ENCODE assay signal across 1 cellular context in the genomic region with DNA sequence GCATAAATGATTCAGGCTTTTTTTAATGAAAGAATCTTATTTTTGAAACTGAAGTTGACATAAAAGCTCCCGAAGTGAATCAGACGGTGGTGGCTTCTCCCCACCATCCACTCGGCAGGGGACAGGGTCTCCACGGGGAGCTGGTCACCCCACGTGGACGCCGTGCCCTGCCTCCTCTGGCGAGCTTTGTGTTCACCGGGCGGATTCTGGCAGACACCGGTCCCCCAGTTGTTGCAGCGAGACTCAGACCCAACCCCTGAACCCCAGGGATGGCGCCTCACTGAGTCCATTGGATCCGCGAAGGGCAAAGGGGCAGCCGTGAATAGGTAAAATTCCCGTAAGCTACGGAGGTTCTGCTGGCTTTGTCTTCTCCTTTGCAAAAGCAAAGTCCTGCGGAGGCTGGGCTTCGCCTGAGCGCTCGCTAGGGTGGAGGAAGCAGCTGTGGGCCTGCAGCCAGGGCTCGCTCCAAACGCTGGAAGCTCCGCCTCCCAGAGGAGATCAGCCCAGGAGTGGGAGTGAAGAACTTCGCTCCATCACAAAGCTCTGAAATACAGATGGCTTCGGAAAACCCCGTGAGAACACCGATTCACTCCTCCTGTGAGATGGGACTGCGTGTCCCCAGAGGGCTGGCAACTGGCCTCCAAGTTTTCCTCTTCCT.
TF ChIP-seq lines count a peak whose summit lies in the region.

No MANE protein-coding gene starts in this region.

TF ChIP-seq in K562, 482 proteins besides CTCF, POLR2A, EP300 and RAD21 (continued from another document):
- TF ChIP-seq, protein P1, sequence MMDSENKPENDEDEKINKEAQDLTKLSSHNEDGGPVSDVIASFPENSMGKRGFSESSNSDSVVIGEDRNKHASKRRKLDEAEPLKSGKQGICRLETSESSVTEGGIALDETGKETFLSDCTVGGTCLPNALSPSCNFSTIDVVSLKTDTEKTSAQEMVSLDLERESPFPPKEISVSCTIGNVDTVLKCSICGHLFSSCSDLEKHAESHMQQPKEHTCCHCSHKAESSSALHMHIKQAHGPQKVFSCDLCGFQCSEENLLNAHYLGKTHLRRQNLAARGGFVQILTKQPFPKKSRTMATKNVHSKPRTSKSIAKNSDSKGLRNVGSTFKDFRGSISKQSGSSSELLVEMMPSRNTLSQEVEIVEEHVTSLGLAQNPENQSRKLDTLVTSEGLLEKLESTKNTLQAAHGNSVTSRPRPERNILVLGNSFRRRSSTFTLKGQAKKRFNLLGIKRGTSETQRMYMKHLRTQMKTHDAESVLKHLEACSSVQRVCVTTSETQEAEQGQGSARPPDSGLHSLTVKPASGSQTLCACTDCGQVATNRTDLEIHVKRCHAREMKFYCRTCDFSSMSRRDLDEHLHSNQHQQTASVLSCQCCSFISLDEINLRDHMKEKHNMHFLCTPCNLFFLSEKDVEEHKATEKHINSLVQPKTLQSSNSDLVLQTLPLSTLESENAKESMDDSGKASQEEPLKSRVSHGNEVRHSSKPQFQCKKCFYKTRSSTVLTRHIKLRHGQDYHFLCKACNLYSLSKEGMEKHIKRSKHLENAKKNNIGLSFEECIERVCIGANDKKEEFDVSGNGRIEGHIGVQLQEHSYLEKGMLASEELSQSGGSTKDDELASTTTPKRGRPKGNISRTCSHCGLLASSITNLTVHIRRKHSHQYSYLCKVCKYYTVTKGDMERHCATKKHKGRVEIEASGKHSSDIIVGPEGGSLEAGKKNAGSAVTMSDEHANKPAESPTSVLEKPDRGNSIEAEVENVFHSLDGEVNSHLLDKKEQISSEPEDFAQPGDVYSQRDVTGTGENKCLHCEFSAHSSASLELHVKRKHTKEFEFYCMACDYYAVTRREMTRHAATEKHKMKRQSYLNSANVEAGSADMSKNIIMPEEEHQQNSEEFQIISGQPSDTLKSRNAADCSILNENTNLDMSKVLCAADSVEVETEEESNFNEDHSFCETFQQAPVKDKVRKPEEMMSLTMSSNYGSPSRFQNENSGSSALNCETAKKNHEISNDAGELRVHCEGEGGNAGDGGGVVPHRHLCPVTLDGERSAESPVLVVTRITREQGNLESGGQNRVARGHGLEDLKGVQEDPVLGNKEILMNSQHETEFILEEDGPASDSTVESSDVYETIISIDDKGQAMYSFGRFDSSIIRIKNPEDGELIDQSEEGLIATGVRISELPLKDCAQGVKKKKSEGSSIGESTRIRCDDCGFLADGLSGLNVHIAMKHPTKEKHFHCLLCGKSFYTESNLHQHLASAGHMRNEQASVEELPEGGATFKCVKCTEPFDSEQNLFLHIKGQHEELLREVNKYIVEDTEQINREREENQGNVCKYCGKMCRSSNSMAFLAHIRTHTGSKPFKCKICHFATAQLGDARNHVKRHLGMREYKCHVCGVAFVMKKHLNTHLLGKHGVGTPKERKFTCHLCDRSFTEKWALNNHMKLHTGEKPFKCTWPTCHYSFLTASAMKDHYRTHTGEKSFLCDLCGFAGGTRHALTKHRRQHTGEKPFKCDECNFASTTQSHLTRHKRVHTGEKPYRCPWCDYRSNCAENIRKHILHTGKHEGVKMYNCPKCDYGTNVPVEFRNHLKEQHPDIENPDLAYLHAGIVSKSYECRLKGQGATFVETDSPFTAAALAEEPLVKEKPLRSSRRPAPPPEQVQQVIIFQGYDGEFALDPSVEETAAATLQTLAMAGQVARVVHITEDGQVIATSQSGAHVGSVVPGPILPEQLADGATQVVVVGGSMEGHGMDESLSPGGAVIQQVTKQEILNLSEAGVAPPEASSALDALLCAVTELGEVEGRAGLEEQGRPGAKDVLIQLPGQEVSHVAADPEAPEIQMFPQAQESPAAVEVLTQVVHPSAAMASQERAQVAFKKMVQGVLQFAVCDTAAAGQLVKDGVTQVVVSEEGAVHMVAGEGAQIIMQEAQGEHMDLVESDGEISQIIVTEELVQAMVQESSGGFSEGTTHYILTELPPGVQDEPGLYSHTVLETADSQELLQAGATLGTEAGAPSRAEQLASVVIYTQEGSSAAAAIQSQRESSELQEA (IDR thresholded peaks at IDR 0.05; ENCODE audit: low read depth): no peak
- TF ChIP-seq TFAP4 (CRISPR knock-in tag; IDR thresholded peaks at IDR 0.05; ENCODE audit: borderline replicate concordance): peak; percentile 39; the same call in 1 of the 2 replicates
- TF ChIP-seq PKNOX1 (IDR thresholded peaks at IDR 0.05): no peak
- TF ChIP-seq STAT5A (IDR thresholded peaks at IDR 0.05; ENCODE audit: borderline replicate concordance, low read length): no peak
- no peak for TF ChIP-seq SRSF3 (IDR thresholded peaks at IDR 0.05; ENCODE audit: insufficient read depth, low read length)
- no peak for TF ChIP-seq NELFE (IDR thresholded peaks at IDR 0.05; ENCODE audit: insufficient read depth, insufficient read length)
- no peak for TF ChIP-seq ARHGAP35 (IDR thresholded peaks at IDR 0.05; ENCODE audit: partially characterized antibody)
- no peak for TF ChIP-seq ZHX1 (conservative IDR thresholded peaks at IDR 0.05; ENCODE audit: low read length)
- TF ChIP-seq SMARCA5 (IDR thresholded peaks at IDR 0.05): no peak
- no peak for TF ChIP-seq GTF3C2 (IDR thresholded peaks at IDR 0.05; ENCODE audit: borderline replicate concordance, extremely low read depth, insufficient read length)
- no peak for TF ChIP-seq ZNF699 (CRISPR knock-in tag; IDR thresholded peaks at IDR 0.05; ENCODE audit: insufficient replicate concordance)
- peak; percentile 41 for TF ChIP-seq HNRNPLL (IDR thresholded peaks at IDR 0.05; ENCODE audit: low read depth, low read length, poor library complexity, severe bottlenecking)
- no peak for TF ChIP-seq YBX1 (IDR thresholded peaks at IDR 0.05)
